In the genomic region with DNA sequence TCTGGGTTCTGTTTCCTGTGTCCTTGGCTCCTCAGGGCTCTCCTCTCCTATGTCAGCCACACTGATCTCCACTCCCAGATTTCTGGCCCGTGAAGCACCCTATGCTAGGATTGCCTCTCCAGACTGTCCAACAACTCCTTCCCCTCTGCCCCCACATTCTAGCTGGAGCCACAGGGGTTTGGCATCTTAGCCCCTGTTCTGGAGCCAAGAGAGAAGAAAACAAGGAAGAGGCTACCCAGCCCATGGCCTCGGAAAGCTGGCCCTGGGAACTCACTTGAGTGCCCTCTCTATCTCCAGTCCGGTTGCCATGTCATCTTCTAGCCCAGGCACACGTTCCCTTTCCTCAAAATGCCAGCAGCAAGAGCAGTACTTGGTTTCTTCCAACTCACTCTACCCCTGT, we compare ENCODE assay signal across 22 cellular contexts. TPM values are rescaled to one million over a fixed set of nuclear protein-coding genes. Genes with fewer than 3 reads are reported as not detected.
"Had no signal": no experiment of that assay in that cellular context is flagged by ENCODE, and none has a peak within 500 bp of the region (broad histone marks: within the 10 kb centered on the region; RNA-seq: fewer than 3 reads in every experiment).

No MANE protein-coding gene starts in this region.

- ATAC-seq: left colon; naive thymus-derived CD4-positive, alpha-beta T cell; stimulated activated naive CD8-positive, alpha-beta T cell treated with anti-CD3 and anti-CD28 coated beads, Interleukin-15, amount 100 ng/mL, for 72 hours; upper lobe of right lung had no signal

- H3K36me3 Mint-ChIP-seq: naive thymus-derived CD4-positive, alpha-beta T cell had no signal

- H3K27me3 ChIP-seq: esophagus squamous epithelium, hepatocyte, ovary, right atrium auricular region, testis, tibial nerve, upper lobe of right lung, vagina had no signal

- H3K9me3 Mint-ChIP-seq: stimulated activated naive CD8-positive, alpha-beta T cell treated with anti-CD3 and anti-CD28 coated beads, Interleukin-15, amount 100 ng/mL, for 72 hours had no signal

- H3K27me3 Mint-ChIP-seq: stimulated activated naive CD8-positive, alpha-beta T cell treated with anti-CD3 and anti-CD28 coated beads, Interleukin-15, amount 100 ng/mL, for 72 hours had no signal

- DNase-seq: effector memory CD4-positive, alpha-beta T cell; esophagus squamous epithelium; left colon; naive thymus-derived CD4-positive, alpha-beta T cell; nucleus accumbens; ovary; small intestine; stimulated activated CD4-positive, alpha-beta T cell treated with anti-CD3 and anti-CD28 coated beads, Interleukin-2, amount 100 ng/mL, for 48 hours; stimulated activated naive CD8-positive, alpha-beta T cell treated with anti-CD3 and anti-CD28 coated beads, Interleukin-15, amount 100 ng/mL, for 72 hours; testis; upper lobe of right lung had no signal

- H3K27ac ChIP-seq: epithelial cell of prostate, esophagus squamous epithelium, hepatocyte, ovary, right atrium auricular region, testis, tibial nerve, upper lobe of right lung, vagina had no signal

- H3K4me3 ChIP-seq: esophagus squamous epithelium, hepatocyte, ovary, right atrium auricular region, testis, tibial nerve, upper lobe of right lung, vagina had no signal

- H3K9me3 ChIP-seq: esophagus squamous epithelium, ovary, right atrium auricular region, testis, tibial nerve, upper lobe of right lung, vagina had no signal

- FAIRE-seq: endometrium, small intestine had no signal

- H3K4me3 Mint-ChIP-seq: stimulated activated naive CD8-positive, alpha-beta T cell treated with anti-CD3 and anti-CD28 coated beads, Interleukin-15, amount 100 ng/mL, for 72 hours had no signal

- H3K36me3 ChIP-seq: esophagus squamous epithelium, ovary, right atrium auricular region, tibial nerve, upper lobe of right lung, vagina had no signal

RNA-seq across cellular contexts. Expression of a gene that starts 11.8 kb away (rescaled TPM):
- total RNA-seq: esophagus squamous epithelium, kidney epithelial cell, liver, mesenteric fat pad, ovary, posterior vena cava, subcutaneous adipose tissue, upper lobe of right lung, vagina had no signal
